13 cellular contexts compared by ENCODE assay signal in the genomic region with DNA sequence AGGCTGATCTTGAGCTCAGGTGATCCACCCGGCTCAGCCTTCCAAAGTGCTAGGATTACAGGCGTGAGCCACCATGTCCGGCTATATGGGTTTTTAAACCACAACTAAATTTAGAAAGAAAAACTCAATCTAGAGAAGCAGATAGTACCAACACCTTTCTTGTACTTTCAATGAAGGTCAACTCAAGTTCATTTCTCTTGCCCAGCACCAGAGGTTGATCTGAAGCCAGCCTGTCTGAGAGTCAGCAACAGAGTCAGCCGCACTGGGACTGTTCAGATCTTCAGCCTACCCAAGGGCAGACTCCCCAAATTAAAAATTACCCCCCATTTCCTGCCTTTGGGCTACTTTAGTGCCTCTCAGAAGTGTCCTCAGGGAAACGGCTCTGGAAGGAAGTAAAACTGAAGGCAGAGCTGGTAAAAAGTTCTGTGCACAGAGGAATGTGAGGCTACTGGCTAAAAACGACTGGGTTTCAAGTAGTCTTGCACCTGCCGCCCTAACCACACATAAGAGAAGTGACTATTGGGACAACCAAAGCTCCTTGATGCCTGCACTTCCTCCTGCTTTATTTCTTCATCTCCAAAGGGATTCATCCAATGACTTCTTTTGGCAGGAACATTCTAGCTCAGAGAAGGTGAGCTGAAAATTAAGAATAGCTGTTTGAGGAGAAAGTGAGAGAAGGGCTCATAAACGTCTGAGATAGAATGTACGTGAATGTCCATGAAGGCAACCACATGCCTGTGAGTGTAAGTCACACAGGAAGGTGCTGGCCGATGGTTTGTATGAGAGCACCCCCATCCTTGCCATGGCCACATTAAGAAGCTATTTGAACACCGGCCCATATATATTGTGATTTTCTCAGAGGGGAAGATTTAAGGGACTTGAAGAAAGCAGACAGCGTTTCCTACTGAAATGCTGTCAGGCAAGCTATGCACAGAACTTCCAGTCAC.
DNase-seq lines count a peak whose midpoint lies in the region; ATAC-seq and TF ChIP-seq lines count a peak whose summit lies in the region.
"Had no signal": no experiment of that assay in that cellular context is flagged by ENCODE, and none has a peak within 500 bp of the region (broad histone marks: within the 10 kb centered on the region; RNA-seq: fewer than 3 reads in every experiment).

No MANE protein-coding gene starts in this region.

- H3K9ac ChIP-seq in trophoblast cell (ENCODE audit: low read length): no peak overlapping the region
- H3K9ac ChIP-seq in SK-N-SH: no peak overlapping the region

- H3K4me3 Mint-ChIP-seq in natural killer cell (no peak overlapping the region), endothelial cell (ENCODE audit: unreplicated experiment) (no peak overlapping the region)
- no peak overlapping the region for H3K4me3 Mint-ChIP-seq in natural killer cell treated with Interleukin-12 subunit alpha and Interleukin-12 subunit beta and Interleukin-15 and Interleukin-18, amount 100 ng/mL, for 72 hours
- H3K4me3 Mint-ChIP-seq: CD4-positive, alpha-beta T cell had no signal

- ATAC-seq in natural killer cell: peak; percentile 46 to 94 (median 58)
- no peak for ATAC-seq in natural killer cell treated with Interleukin-12 subunit alpha and Interleukin-12 subunit beta and Interleukin-15 and Interleukin-18, amount 100 ng/mL, for 72 hours
- ATAC-seq: K562 had no signal

- no peak overlapping the region for H2BK120ac ChIP-seq in trophoblast cell (ENCODE audit: insufficient read depth, low read length, poor library complexity)

- no peaks in the 10 kb centered on the region for H3K9me2 ChIP-seq in SK-N-SH

- intact Hi-C loops in natural killer cell (cut with micrococcal nuclease): no loop called here

- H3K4me1 Mint-ChIP-seq in natural killer cell (peaks cover 15 to 28% of the 10 kb centered on the region in 2 donors), endothelial cell (ENCODE audit: unreplicated experiment) (peaks cover 6% of the 10 kb centered on the region)
- H3K4me1 Mint-ChIP-seq in natural killer cell treated with Interleukin-12 subunit alpha and Interleukin-12 subunit beta and Interleukin-15 and Interleukin-18, amount 100 ng/mL, for 72 hours (ENCODE audit: low read depth in 2 of 2): peaks cover 4 to 13% of the 10 kb centered on the region in 2 donors

- H3K36me3 Mint-ChIP-seq in natural killer cell (no peaks in the 10 kb centered on the region), endothelial cell (ENCODE audit: low read depth, unreplicated experiment) (no peaks in the 10 kb centered on the region)
- no peaks in the 10 kb centered on the region for H3K36me3 Mint-ChIP-seq in natural killer cell treated with Interleukin-12 subunit alpha and Interleukin-12 subunit beta and Interleukin-15 and Interleukin-18, amount 100 ng/mL, for 72 hours

- H3K79me1 ChIP-seq in trophoblast cell (ENCODE audit: low read length): no peaks in the 10 kb centered on the region

- TF ChIP-seq EP300 in SK-N-SH (IDR thresholded peaks at IDR 0.05; ENCODE audit: borderline replicate concordance in 1 of 2, low read depth in 1 of 2, low read length in 1 of 2): no peak

- no peaks in the 10 kb centered on the region for H3K9me3 ChIP-seq in trophoblast cell (ENCODE audit: insufficient read depth, low read depth, low read length)
- H3K9me3 ChIP-seq in SK-N-SH: no peaks in the 10 kb centered on the region

- H3K14ac ChIP-seq in trophoblast cell (ENCODE audit: low read length): no peak overlapping the region

- H2BK5ac ChIP-seq in trophoblast cell (ENCODE audit: low read depth, low read length, poor library complexity): no peak overlapping the region

- H3K4me1 ChIP-seq in trophoblast cell (ENCODE audit: control insufficient read depth in 1 of 2, insufficient read depth in 2 of 2, low read length in 2 of 2) (peaks cover 3 to 4% of the 10 kb centered on the region in 2 experiments), SK-N-SH (ENCODE audit: control insufficient read depth in 1 of 2, insufficient read depth in 2 of 2, low read depth in 1 of 2, low read length in 1 of 2) (no peaks in the 10 kb centered on the region)

- no peak overlapping the region for H4K12ac ChIP-seq in trophoblast cell (ENCODE audit: low read depth, low read length)

- H3K27ac Mint-ChIP-seq in natural killer cell (peak overlapping the region in 1 of 2 donors; percentile 35), endothelial cell (ENCODE audit: unreplicated experiment) (no peak overlapping the region)
- no peak overlapping the region for H3K27ac Mint-ChIP-seq in natural killer cell treated with Interleukin-12 subunit alpha and Interleukin-12 subunit beta and Interleukin-15 and Interleukin-18, amount 100 ng/mL, for 72 hours
- H3K27ac Mint-ChIP-seq: CD4-positive, alpha-beta T cell had no signal

- POLR2A ChIA-PET in SK-N-SH (lab: Yijun Ruan, JAX): no interaction called here

- no peaks in the 10 kb centered on the region for H3F3A ChIP-seq in SK-N-SH (replicated peaks; ENCODE audit: insufficient read depth)

- H3K27me3 ChIP-seq in trophoblast cell (ENCODE audit: insufficient read depth, low read length): no peaks in the 10 kb centered on the region
- H3K27me3 ChIP-seq in SK-N-SH (ENCODE audit: insufficient read depth): peaks cover 4% of the 10 kb centered on the region; the same call in 1 of the 2 replicates

- CTCF ChIA-PET in SK-N-SH (lab: Yijun Ruan, JAX): interaction anchor here (0.9 to 3.5 kb wide), 8 partner anchors 11 to 499 kb away, joined by 3 to 16 read pairs (median 6); no protein-coding TSS in a partner anchor

- no peak overlapping the region for H3K18ac ChIP-seq in trophoblast cell (ENCODE audit: low read length)

- no peak overlapping the region for H3K23ac ChIP-seq in trophoblast cell (ENCODE audit: low read length)

- no peak for DNase-seq in natural killer cell
- DNase-seq in natural killer cell treated with Interleukin-12 subunit alpha and Interleukin-12 subunit beta and Interleukin-15 and Interleukin-18, amount 100 ng/mL, for 72 hours (ENCODE audit: low spot score): no peak
- DNase-seq in NAMALWA (ENCODE audit: low spot score): peak; percentile 32
- peak; percentile 45 to 75 for DNase-seq in trophoblast cell
- DNase-seq in endothelial cell (ENCODE audit: low spot score): no peak
- DNase-seq in SK-N-SH: no peak
- no peak for DNase-seq in activated T-cell treated with anti-CD3 and anti-CD28 coated beads, Interleukin-2, amount 50 U/mL, for 1 hour
- DNase-seq: 8988T; C1 segment of cervical spinal cord; CD4-positive, alpha-beta T cell; DMS79; HCEC 1CT had no signal

- H2BK12ac ChIP-seq in trophoblast cell (ENCODE audit: low read length): no peak overlapping the region

- H3K4me2 ChIP-seq in trophoblast cell (ENCODE audit: low read length) (no peak overlapping the region), SK-N-SH (no peak overlapping the region)

- TF ChIP-seq CTCF in natural killer cell (IDR thresholded peaks at IDR 0.05): no peak
- TF ChIP-seq CTCF in endothelial cell (IDR thresholded peaks at IDR 0.05; ENCODE audit: unreplicated experiment): no peak
- TF ChIP-seq CTCF in SK-N-SH (IDR thresholded peaks at IDR 0.05): no peak

- H4K91ac ChIP-seq in trophoblast cell (ENCODE audit: low read depth, low read length): no peak overlapping the region

- H3K9me3 Mint-ChIP-seq in natural killer cell: no peaks in the 10 kb centered on the region
- no peaks in the 10 kb centered on the region for H3K9me3 Mint-ChIP-seq in natural killer cell treated with Interleukin-12 subunit alpha and Interleukin-12 subunit beta and Interleukin-15 and Interleukin-18, amount 100 ng/mL, for 72 hours
- no peaks in the 10 kb centered on the region for H3K9me3 Mint-ChIP-seq in endothelial cell (ENCODE audit: unreplicated experiment)
- H3K9me3 Mint-ChIP-seq: CD4-positive, alpha-beta T cell had no signal

- H3K79me2 ChIP-seq in trophoblast cell (ENCODE audit: control insufficient read depth, insufficient read depth, low read length, poor library complexity) (peaks cover 2% of the 10 kb centered on the region), SK-N-SH (ENCODE audit: insufficient read depth) (no peaks in the 10 kb centered on the region)

- no peak overlapping the region for H3K27ac ChIP-seq in trophoblast cell (ENCODE audit: low read depth, low read length)
- H3K27ac ChIP-seq in SK-N-SH (ENCODE audit: low read depth in 2 of 2, low read length in 1 of 2): no peak overlapping the region

- no peak overlapping the region for H4K8ac ChIP-seq in trophoblast cell (ENCODE audit: low read depth, low read length)

- H3K4ac ChIP-seq in trophoblast cell (ENCODE audit: low read depth, low read length): no peak overlapping the region

- H3K4me3 ChIP-seq in trophoblast cell (ENCODE audit: low read depth, low read length) (no peak overlapping the region), SK-N-SH (ENCODE audit: low read depth in 2 of 2, low read length in 1 of 2) (no peak overlapping the region)
- H3K4me3 ChIP-seq: K562 had no signal

- TF ChIP-seq RAD21 in SK-N-SH (IDR thresholded peaks at IDR 0.05; ENCODE audit: low read length): no peak

- no peaks in the 10 kb centered on the region for H4K20me1 ChIP-seq in SK-N-SH (ENCODE audit: insufficient read depth)

- H3K27me3 Mint-ChIP-seq in natural killer cell (ENCODE audit: low read depth in 2 of 2) (no peaks in the 10 kb centered on the region), endothelial cell (ENCODE audit: unreplicated experiment) (peaks cover 6% of the 10 kb centered on the region)
- no peaks in the 10 kb centered on the region for H3K27me3 Mint-ChIP-seq in natural killer cell treated with Interleukin-12 subunit alpha and Interleukin-12 subunit beta and Interleukin-15 and Interleukin-18, amount 100 ng/mL, for 72 hours
- H3K27me3 Mint-ChIP-seq: CD4-positive, alpha-beta T cell had no signal

- H2AFZ ChIP-seq in trophoblast cell (ENCODE audit: insufficient read depth, low read length, poor library complexity) (no peak overlapping the region), SK-N-SH (ENCODE audit: low read depth) (no peak overlapping the region)

- no peak overlapping the region for H2AK5ac ChIP-seq in trophoblast cell (ENCODE audit: low read length)

- WGBS in trophoblast cell (ENCODE audit: extremely low coverage, insufficient coverage, insufficient read length): no CpG with 5 or more reads among the region's 12 CpGs
- 56% methylated on average over 12 of the region's 12 CpGs for WGBS in SK-N-SH (ENCODE audit: low lambda C conversion rate)

- H3K36me3 ChIP-seq in trophoblast cell (ENCODE audit: control insufficient read depth in 1 of 2, insufficient read depth in 2 of 2, low read length in 2 of 2): peaks cover 4 to 7% of the 10 kb centered on the region in 2 experiments
- H3K36me3 ChIP-seq in SK-N-SH (replicated peaks in 1 of 2; ENCODE audit: control insufficient read depth in 1 of 2, insufficient read depth in 2 of 2, low read length in 1 of 2): no peaks in the 10 kb centered on the region

TF ChIP-seq in SK-N-SH, 30 proteins besides CTCF, POLR2A, EP300 and RAD21 (continues in another document):
- no peak for TF ChIP-seq MEF2A (IDR thresholded peaks at IDR 0.05; ENCODE audit: borderline replicate concordance, low read depth)
- TF ChIP-seq GATA2 (CRISPR knock-in tag; IDR thresholded peaks at IDR 0.05): no peak

Comparison
In these comparisons a context has a peak if more than half of its experiments do, and no peak if none do; other contexts are left out.
1. ATAC-seq: peak in natural killer cell (3 of 3); none in natural killer cell treated with Interleukin-12 subunit alpha and Interleukin-12 subunit beta and Interleukin-15 and Interleukin-18, amount 100 ng/mL, for 72 hours (0 of 2).
2. DNase-seq: peak in NAMALWA (single experiment) and trophoblast cell (2 of 2); none in natural killer cell (single experiment), natural killer cell treated with Interleukin-12 subunit alpha and Interleukin-12 subunit beta and Interleukin-15 and Interleukin-18, amount 100 ng/mL, for 72 hours (single experiment), endothelial cell (single experiment), SK-N-SH (single experiment) and activated T-cell treated with anti-CD3 and anti-CD28 coated beads, Interleukin-2, amount 50 U/mL, for 1 hour (single experiment).